In genomic region chr12:54125950-54126695, GRCh38 we compare ENCODE assay signal across 9 cellular contexts.
DNase-seq lines count a peak whose midpoint lies in the region; ATAC-seq and TF ChIP-seq lines count a peak whose summit lies in the region.
"Had no signal": no experiment of that assay in that cellular context is flagged by ENCODE, and none has a peak within 500 bp of the region (broad histone marks: within the 10 kb centered on the region; RNA-seq: fewer than 3 reads in every experiment).

No MANE protein-coding gene starts in this region.

- POLR2A ChIA-PET in RWPE1 (lab: Yijun Ruan, JAX; ENCODE audit: low non-redundant PET): no interaction called here

- H3K27me3 ChIP-seq in HUES64 (ENCODE audit: insufficient read depth, low read length): peaks cover 100% of the 10 kb centered on the region
- peaks cover 18% of the 10 kb centered on the region for H3K27me3 ChIP-seq in layer of hippocampus (ENCODE audit: control insufficient read depth, insufficient read depth, low read length)
- H3K27me3 ChIP-seq in stomach: peaks cover 0 to 46% (median 0%) of the 10 kb centered on the region in 3 donors

- ATAC-seq in HG02884 (IDR thresholded peaks at IDR 0.05; ENCODE audit: unreplicated experiment): no peak

- H3K4me3 ChIP-seq in HUES64 (ENCODE audit: low read length) (peak overlapping the region; percentile 48), astrocyte of the spinal cord (ENCODE audit: low read depth, low read length) (peak overlapping the region; percentile 63), stomach (peak overlapping the region; percentile 62 to 79 (median 72))

- H3K36me3 ChIP-seq in HUES64 (ENCODE audit: insufficient read depth, low read length) (no peaks in the 10 kb centered on the region), stomach (peaks cover 4 to 11% (median 8%) of the 10 kb centered on the region in 4 donors)
- H3K36me3 ChIP-seq: neutrophil had no signal

- CTCF ChIA-PET in RWPE1 (lab: Yijun Ruan, JAX): interaction anchor here (0.7 kb wide), 1 partner anchor 91 kb away, joined by 3 read pairs; no protein-coding TSS in a partner anchor

- in situ Hi-C loops in astrocyte of the spinal cord (cut with HindIII; ENCODE audit: low sequenced_read_pairs): no loop called here

- intact Hi-C loops in stomach (cut with DNase I; ENCODE audit: low total_unique reads): no loop called here

- peak in 1 of 4 donors; percentile 29 for TF ChIP-seq POLR2A in stomach (IDR thresholded peaks at IDR 0.05)

- H3K4me1 ChIP-seq in HUES64 (ENCODE audit: insufficient read depth, low read length) (peaks cover 19% of the 10 kb centered on the region; the same call in 1 of the 2 replicates), stomach (peaks cover 23 to 48% (median 45%) of the 10 kb centered on the region in 4 donors)

- no peak for DNase-seq in astrocyte of the spinal cord (ENCODE audit: low read depth, low spot score)
- DNase-seq in stomach: peak; percentile 75
- DNase-seq in NCI-H2196 treated with DMSO at 0.1 percent for 48 hours (lab: John Stamatoyannopoulos, UW; ENCODE audit: unreplicated experiment): no peak
- no peak for DNase-seq in RWPE1 (ENCODE audit: low spot score)
- no peak for DNase-seq in SHP77 treated with DMSO at 0.1 percent for 48 hours (lab: John Stamatoyannopoulos, UW)

- H3K9ac ChIP-seq in HUES64 (ENCODE audit: low read depth, low read length): no peak overlapping the region

- H3K9me3 ChIP-seq in HUES64 (ENCODE audit: insufficient read depth, low read depth, low read length): no peaks in the 10 kb centered on the region
- no peaks in the 10 kb centered on the region for H3K9me3 ChIP-seq in stomach
- H3K9me3 ChIP-seq: neutrophil had no signal

- no peak overlapping the region for H3K27ac ChIP-seq in HUES64 (ENCODE audit: low read depth, low read length)
- H3K27ac ChIP-seq in layer of hippocampus (ENCODE audit: low read depth, low read length): peak overlapping the region; percentile 52
- H3K27ac ChIP-seq in stomach: peak overlapping the region; percentile 87 to 96 (median 93)
- H3K27ac ChIP-seq in RWPE1: no peak overlapping the region
- H3K27ac ChIP-seq: neutrophil had no signal

- TF ChIP-seq EP300 in stomach (IDR thresholded peaks at IDR 0.05): no peak

- TF ChIP-seq CTCF in astrocyte of the spinal cord (IDR thresholded peaks at IDR 0.05; ENCODE audit: low read depth, low read length) (no peak), stomach (IDR thresholded peaks at IDR 0.05) (no peak), RWPE1 (conservative IDR thresholded peaks at IDR 0.05; ENCODE audit: low read depth) (no peak)

- WGBS in HUES64: under 1% methylated on average over 49 of the region's 50 CpGs
- WGBS in stomach, 5 donors: 1 to 4% (median 1%) methylated on average over 41 to 50 of the region's 50 CpGs

Comparison
In these comparisons a context has a peak if more than half of its experiments do, and no peak if none do; other contexts are left out.
1. H3K27ac ChIP-seq: peak in layer of hippocampus (single experiment) and stomach (5 of 5); none in HUES64 (single experiment) and RWPE1 (single experiment).
2. Peak in every context shown above with its lines, with median percentiles within 50 percentile points of each other: H3K4me3 ChIP-seq.